ENCODE assay signal across 35 cellular contexts in genomic region chr5:31097851-31098250, GRCh38.
A peak's percentile ranks its signal among the peaks of the same experiment; 100 is the strongest.
DNase-seq lines count a peak whose midpoint lies in the region; TF ChIP-seq lines count a peak whose summit lies in the region.
"Had no signal": no experiment of that assay in that cellular context is flagged by ENCODE, and none has a peak within 500 bp of the region (broad histone marks: within the 10 kb centered on the region; RNA-seq: fewer than 3 reads in every experiment).

No MANE protein-coding gene starts in this region.

- no peaks in the 10 kb centered on the region for H3F3A ChIP-seq in neural cell (ENCODE audit: insufficient read depth, low read length, poor library complexity, severe bottlenecking)

- peaks cover under 1% of the 10 kb centered on the region for H3K9me3 Mint-ChIP-seq in glutamatergic neuron (ENCODE audit: unreplicated experiment)
- H3K9me3 Mint-ChIP-seq: CD8-positive, alpha-beta T cell had no signal

- H3K9me3 ChIP-seq in neural cell (ENCODE audit: low read length): no peaks in the 10 kb centered on the region
- H3K9me3 ChIP-seq: A549, BE2C, BLaER1, Caco-2 had no signal

- no peaks in the 10 kb centered on the region for H3K27me3 ChIP-seq in neural cell (ENCODE audit: insufficient read depth, low read depth, low read length)
- H3K27me3 ChIP-seq: BE2C; BLaER1; BLaER1 treated with 17β-estradiol and CSF1 and Interleukin-3, amounts not matched to agents 10 nM and 100 nM had no signal

- no peak overlapping the region for H3K9ac ChIP-seq in neural cell (ENCODE audit: low read length)
- H3K9ac ChIP-seq: BLaER1; BLaER1 treated with 17β-estradiol and CSF1 and Interleukin-3, amounts not matched to agents 10 nM and 100 nM had no signal

- H3K9me2 ChIP-seq in neural cell (ENCODE audit: insufficient read depth, low read length): no peaks in the 10 kb centered on the region

- no peak for TF ChIP-seq RAD21 in neural cell (conservative IDR thresholded peaks at IDR 0.05)

- no peaks in the 10 kb centered on the region for H3K36me3 ChIP-seq in neural cell (ENCODE audit: insufficient read depth, low read length)
- H3K36me3 ChIP-seq: BE2C; BLaER1; BLaER1 treated with 17β-estradiol and CSF1 and Interleukin-3, amounts not matched to agents 10 nM and 100 nM had no signal

- DNase-seq in NCI-H446 treated with DMSO at 0.1 percent for 48 hours (lab: John Stamatoyannopoulos, UW) (peak; percentile 31), NCI-H69 (lab: John Stamatoyannopoulos, UW) (peak; percentile 22), glutamatergic neuron (no peak), coronary artery (ENCODE audit: low spot score) (no peak), NCI-H774 (lab: John Stamatoyannopoulos, UW) (no peak), iPS-NIHi7 (ENCODE audit: extremely low spot score) (no peak), NCI-H1105 treated with DMSO at 0.1 percent for 48 hours (lab: John Stamatoyannopoulos, UW) (no peak)
- DNase-seq: 8988T; ACHN; AML-193; BE2C; C1 segment of cervical spinal cord; Caco-2; Calu3; CD4-positive, alpha-beta memory T cell; CD4-positive, alpha-beta T cell; CD4-positive, CD25-positive, alpha-beta regulatory T cell; CD8-positive, alpha-beta memory T cell; CD8-positive, alpha-beta T cell; COR-L47; DMS 273 treated with DMSO at 0.1 percent for 48 hours; DMS153; DMS53; DMS79; DMS79 treated with DMSO at 0.1 percent for 48 hours; DND-41; EL had no signal

- peak; percentile 89 for TF ChIP-seq EP300 in neural cell (conservative IDR thresholded peaks at IDR 0.05; ENCODE audit: poor library complexity, severe bottlenecking)

- no peak overlapping the region for H3K4me2 ChIP-seq in neural cell (ENCODE audit: low read length)
- H3K4me2 ChIP-seq: A549; BLaER1; BLaER1 treated with 17β-estradiol and CSF1 and Interleukin-3, amounts not matched to agents 10 nM and 100 nM had no signal

- peaks cover 4% of the 10 kb centered on the region for H3K36me3 Mint-ChIP-seq in glutamatergic neuron (ENCODE audit: unreplicated experiment)
- H3K36me3 Mint-ChIP-seq: CD14-positive monocyte; CD4-positive, alpha-beta memory T cell; CD4-positive, CD25-positive, alpha-beta regulatory T cell; CD8-positive, alpha-beta memory T cell; CD8-positive, alpha-beta T cell had no signal

- H3K4me3 Mint-ChIP-seq in glutamatergic neuron (ENCODE audit: unreplicated experiment): no peak overlapping the region
- H3K4me3 Mint-ChIP-seq: B cell; CD14-positive monocyte; CD4-positive, alpha-beta memory T cell; CD4-positive, alpha-beta T cell; CD4-positive, CD25-positive, alpha-beta regulatory T cell; CD8-positive, alpha-beta memory T cell; CD8-positive, alpha-beta T cell had no signal

- TF ChIP-seq CTCF in glutamatergic neuron (IDR thresholded peaks at IDR 0.05; ENCODE audit: partially characterized antibody, unreplicated experiment): no peak
- TF ChIP-seq CTCF in neural cell (IDR thresholded peaks at IDR 0.05; ENCODE audit: poor library complexity, severe bottlenecking): no peak
- no peak for TF ChIP-seq CTCF in coronary artery (IDR thresholded peaks at IDR 0.05)

- peaks cover 10% of the 10 kb centered on the region for H3K4me1 Mint-ChIP-seq in glutamatergic neuron (ENCODE audit: low read depth, unreplicated experiment)
- H3K4me1 Mint-ChIP-seq: B cell; CD14-positive monocyte; CD4-positive, alpha-beta memory T cell; CD4-positive, CD25-positive, alpha-beta regulatory T cell; CD8-positive, alpha-beta memory T cell had no signal

- no peak overlapping the region for H3K4me3 ChIP-seq in neural cell (ENCODE audit: low read length)
- H3K4me3 ChIP-seq in coronary artery: no peak overlapping the region
- H3K4me3 ChIP-seq: A549; BLaER1; BLaER1 treated with 17β-estradiol and CSF1 and Interleukin-3, amounts not matched to agents 10 nM and 100 nM had no signal

- no peaks in the 10 kb centered on the region for H4K20me1 ChIP-seq in neural cell (ENCODE audit: insufficient read depth)
- H4K20me1 ChIP-seq: BLaER1; BLaER1 treated with 17β-estradiol and CSF1 and Interleukin-3, amounts not matched to agents 10 nM and 100 nM had no signal

- H3K27me3 Mint-ChIP-seq in glutamatergic neuron (ENCODE audit: unreplicated experiment): no peaks in the 10 kb centered on the region
- H3K27me3 Mint-ChIP-seq: B cell; CD4-positive, alpha-beta memory T cell; CD4-positive, alpha-beta T cell; CD4-positive, CD25-positive, alpha-beta regulatory T cell; CD8-positive, alpha-beta memory T cell had no signal

- H2AFZ ChIP-seq in neural cell (ENCODE audit: low read depth, low read length): no peak overlapping the region

- no peak overlapping the region for H3K27ac ChIP-seq in neural cell (ENCODE audit: low read length)
- H3K27ac ChIP-seq in coronary artery: no peak overlapping the region
- H3K27ac ChIP-seq: 22Rv1; A549; BLaER1; BLaER1 treated with 17β-estradiol and CSF1 and Interleukin-3, amounts not matched to agents 10 nM and 100 nM; C4-2B had no signal

- H3K79me2 ChIP-seq in neural cell (replicated peaks; ENCODE audit: insufficient read depth, low read length): no peaks in the 10 kb centered on the region

- H3K27ac Mint-ChIP-seq in glutamatergic neuron (ENCODE audit: unreplicated experiment): peak overlapping the region; percentile 72
- H3K27ac Mint-ChIP-seq: B cell; CD14-positive monocyte; CD4-positive, alpha-beta memory T cell; CD4-positive, alpha-beta T cell; CD4-positive, CD25-positive, alpha-beta regulatory T cell; CD8-positive, alpha-beta memory T cell; CD8-positive, alpha-beta T cell had no signal

TF ChIP-seq in neural cell, 6 proteins besides CTCF, POLR2A, EP300 and RAD21:
- TF ChIP-seq TAF1 (IDR thresholded peaks at IDR 0.05; ENCODE audit: low read depth): no peak
- peak; percentile 69 for TF ChIP-seq POLR2AphosphoS5 (IDR thresholded peaks at IDR 0.05)

Comparison
In these comparisons a context has a peak if more than half of its experiments do, and no peak if none do; other contexts are left out.
1. DNase-seq: peak in NCI-H446 treated with DMSO at 0.1 percent for 48 hours (single experiment) and NCI-H69 (single experiment); none in glutamatergic neuron (single experiment), coronary artery (single experiment), NCI-H774 (single experiment), iPS-NIHi7 (single experiment) and NCI-H1105 treated with DMSO at 0.1 percent for 48 hours (single experiment).